Comparison of ENCODE assay signal across 1 cellular context in the genomic region with DNA sequence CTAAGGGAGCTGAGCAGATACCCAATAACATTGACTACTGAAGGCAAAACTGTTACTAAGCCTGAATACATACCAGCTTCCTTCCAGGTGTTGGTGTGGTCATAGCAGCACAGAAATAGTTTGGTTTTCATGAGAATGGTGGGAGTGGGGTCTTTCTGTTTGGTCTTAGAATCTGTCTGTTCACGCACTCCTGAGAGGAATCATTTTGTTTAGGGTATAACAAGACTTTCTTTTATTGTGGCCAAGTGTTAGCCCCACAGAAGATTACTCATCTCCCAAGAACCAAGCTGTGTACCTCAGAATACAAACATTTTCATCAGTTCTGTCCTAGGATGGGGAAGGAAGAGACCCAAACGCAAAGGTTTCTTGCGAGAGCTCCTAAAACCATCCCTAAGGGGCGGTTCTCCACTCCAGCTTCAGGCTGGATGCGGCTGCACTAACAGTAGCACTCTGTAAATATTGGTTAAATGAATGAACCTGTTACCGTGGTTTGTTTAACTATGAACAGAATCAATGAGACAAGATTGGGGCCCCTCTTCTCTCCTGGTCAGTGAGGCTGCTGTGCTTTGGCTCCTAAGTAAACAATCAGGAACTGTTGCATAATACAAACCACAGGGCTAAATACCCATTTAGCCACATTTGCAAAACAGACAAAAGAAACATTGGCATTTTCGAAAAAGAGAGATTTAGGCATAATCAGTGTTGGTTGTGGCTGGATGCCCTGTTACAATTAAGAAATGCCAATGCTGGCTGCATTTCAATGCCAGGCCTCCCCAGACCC.
A peak's percentile ranks its signal among the peaks of the same experiment; 100 is the strongest.
TF ChIP-seq lines count a peak whose summit lies in the region.

No MANE protein-coding gene starts in this region.

TF ChIP-seq in HepG2, 621 proteins besides CTCF, POLR2A, EP300 and RAD21 (continued from another document and continues in another):
- TF ChIP-seq MIXL1 (CRISPR knock-in tag; IDR thresholded peaks at IDR 0.05) (peak; percentile 99), ISL2 (CRISPR knock-in tag; IDR thresholded peaks at IDR 0.05) (peak; percentile 98), CHD4 (IDR thresholded peaks at IDR 0.05; ENCODE audit: borderline replicate concordance, low read length) (no peak), ZNF577 (CRISPR knock-in tag; IDR thresholded peaks at IDR 0.05; ENCODE audit: borderline replicate concordance, low read depth) (no peak), ETV5 (CRISPR knock-in tag; IDR thresholded peaks at IDR 0.05; ENCODE audit: borderline replicate concordance) (peak; percentile 63; the same call in 1 of the 2 replicates), ZMYM2 (CRISPR knock-in tag; IDR thresholded peaks at IDR 0.05) (peak; percentile 55; the same call in 1 of the 2 replicates), MBNL3 (CRISPR knock-in tag; conservative IDR thresholded peaks at IDR 0.05) (no peak), ZFP90 (CRISPR knock-in tag; IDR thresholded peaks at IDR 0.05; ENCODE audit: borderline replicate concordance) (no peak), ZMYM4 (CRISPR knock-in tag; IDR thresholded peaks at IDR 0.05) (peak; percentile 96), ZNF75D (CRISPR knock-in tag; IDR thresholded peaks at IDR 0.05; ENCODE audit: borderline replicate concordance) (no peak), AFF4 (CRISPR knock-in tag; IDR thresholded peaks at IDR 0.05) (no peak), GABPB1 (CRISPR knock-in tag; IDR thresholded peaks at IDR 0.05) (no peak; the same call in 1 of the 2 replicates), ZNF382 (CRISPR knock-in tag; IDR thresholded peaks at IDR 0.05; ENCODE audit: borderline replicate concordance) (no peak), DRAP1 (CRISPR knock-in tag; IDR thresholded peaks at IDR 0.05) (peak; percentile 75; the same call in 1 of the 2 replicates), TCF7L2 (IDR thresholded peaks at IDR 0.05; ENCODE audit: low read depth, low read length) (no peak), ZSCAN12 (CRISPR knock-in tag; IDR thresholded peaks at IDR 0.05) (no peak), ZFP36L2 (CRISPR knock-in tag; IDR thresholded peaks at IDR 0.05) (no peak), KDM4B (CRISPR knock-in tag; IDR thresholded peaks at IDR 0.05) (0 out of 2 replicates have a peak, but pooled peaks have one; percentile 76), ZNF605 (CRISPR knock-in tag; IDR thresholded peaks at IDR 0.05) (peak; percentile 78; the same call in 1 of the 2 replicates), ZNF703 (CRISPR knock-in tag; IDR thresholded peaks at IDR 0.05; ENCODE audit: borderline replicate concordance) (peak; percentile 96), GTF2F1 (IDR thresholded peaks at IDR 0.05; ENCODE audit: low read length) (no peak), ZGPAT (CRISPR knock-in tag; IDR thresholded peaks at IDR 0.05) (peak; percentile 100), NCOR1 (IDR thresholded peaks at IDR 0.05; ENCODE audit: borderline replicate concordance, low read length) (peak; percentile 74; the same call in 1 of the 2 replicates), ZFP82 (CRISPR knock-in tag; IDR thresholded peaks at IDR 0.05; ENCODE audit: borderline replicate concordance) (no peak), LBX2 (CRISPR knock-in tag; IDR thresholded peaks at IDR 0.05; ENCODE audit: borderline replicate concordance) (no peak), RARG (CRISPR knock-in tag; IDR thresholded peaks at IDR 0.05; ENCODE audit: low read depth) (no peak), ZNF260 (CRISPR knock-in tag; IDR thresholded peaks at IDR 0.05; ENCODE audit: borderline replicate concordance, low read depth) (no peak), ZNF670 (CRISPR knock-in tag; IDR thresholded peaks at IDR 0.05; ENCODE audit: borderline replicate concordance) (peak; percentile 91; the same call in 1 of the 2 replicates), GRHL1 (CRISPR knock-in tag; conservative IDR thresholded peaks at IDR 0.05) (no peak), FLYWCH1 (CRISPR knock-in tag; IDR thresholded peaks at IDR 0.05) (no peak), MTF1 (CRISPR knock-in tag; IDR thresholded peaks at IDR 0.05) (no peak), ZFP1 (CRISPR knock-in tag; IDR thresholded peaks at IDR 0.05) (peak; percentile 96), PHB2 (IDR thresholded peaks at IDR 0.05; ENCODE audit: partially characterized antibody) (no peak), NCOA2 (CRISPR knock-in tag; IDR thresholded peaks at IDR 0.05) (peak; percentile 95), ZNF446 (CRISPR knock-in tag; IDR thresholded peaks at IDR 0.05) (no peak), CEBPB (IDR thresholded peaks at IDR 0.05; ENCODE audit: borderline replicate concordance, low read depth, low read length) (peak; percentile 98)
- TF ChIP-seq, protein P1, sequence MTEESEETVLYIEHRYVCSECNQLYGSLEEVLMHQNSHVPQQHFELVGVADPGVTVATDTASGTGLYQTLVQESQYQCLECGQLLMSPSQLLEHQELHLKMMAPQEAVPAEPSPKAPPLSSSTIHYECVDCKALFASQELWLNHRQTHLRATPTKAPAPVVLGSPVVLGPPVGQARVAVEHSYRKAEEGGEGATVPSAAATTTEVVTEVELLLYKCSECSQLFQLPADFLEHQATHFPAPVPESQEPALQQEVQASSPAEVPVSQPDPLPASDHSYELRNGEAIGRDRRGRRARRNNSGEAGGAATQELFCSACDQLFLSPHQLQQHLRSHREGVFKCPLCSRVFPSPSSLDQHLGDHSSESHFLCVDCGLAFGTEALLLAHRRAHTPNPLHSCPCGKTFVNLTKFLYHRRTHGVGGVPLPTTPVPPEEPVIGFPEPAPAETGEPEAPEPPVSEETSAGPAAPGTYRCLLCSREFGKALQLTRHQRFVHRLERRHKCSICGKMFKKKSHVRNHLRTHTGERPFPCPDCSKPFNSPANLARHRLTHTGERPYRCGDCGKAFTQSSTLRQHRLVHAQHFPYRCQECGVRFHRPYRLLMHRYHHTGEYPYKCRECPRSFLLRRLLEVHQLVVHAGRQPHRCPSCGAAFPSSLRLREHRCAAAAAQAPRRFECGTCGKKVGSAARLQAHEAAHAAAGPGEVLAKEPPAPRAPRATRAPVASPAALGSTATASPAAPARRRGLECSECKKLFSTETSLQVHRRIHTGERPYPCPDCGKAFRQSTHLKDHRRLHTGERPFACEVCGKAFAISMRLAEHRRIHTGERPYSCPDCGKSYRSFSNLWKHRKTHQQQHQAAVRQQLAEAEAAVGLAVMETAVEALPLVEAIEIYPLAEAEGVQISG (CRISPR knock-in tag; IDR thresholded peaks at IDR 0.05) = peak; percentile 81
- TF ChIP-seq, protein P2, sequence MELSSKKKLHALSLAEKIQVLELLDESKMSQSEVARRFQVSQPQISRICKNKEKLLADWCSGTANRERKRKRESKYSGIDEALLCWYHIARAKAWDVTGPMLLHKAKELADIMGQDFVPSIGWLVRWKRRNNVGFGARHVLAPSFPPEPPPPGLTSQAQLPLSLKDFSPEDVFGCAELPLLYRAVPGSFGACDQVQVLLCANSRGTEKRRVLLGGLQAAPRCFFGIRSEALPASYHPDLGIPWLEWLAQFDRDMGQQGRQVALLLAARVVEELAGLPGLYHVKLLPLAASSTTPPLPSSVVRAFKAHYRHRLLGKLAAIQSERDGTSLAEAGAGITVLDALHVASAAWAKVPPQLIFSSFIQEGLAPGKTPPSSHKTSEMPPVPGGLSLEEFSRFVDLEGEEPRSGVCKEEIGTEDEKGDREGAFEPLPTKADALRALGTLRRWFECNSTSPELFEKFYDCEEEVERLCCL (CRISPR knock-in tag; IDR thresholded peaks at IDR 0.05; ENCODE audit: borderline replicate concordance) = peak; percentile 88; the same call in 1 of the 2 replicates
- TF ChIP-seq, protein P3, sequence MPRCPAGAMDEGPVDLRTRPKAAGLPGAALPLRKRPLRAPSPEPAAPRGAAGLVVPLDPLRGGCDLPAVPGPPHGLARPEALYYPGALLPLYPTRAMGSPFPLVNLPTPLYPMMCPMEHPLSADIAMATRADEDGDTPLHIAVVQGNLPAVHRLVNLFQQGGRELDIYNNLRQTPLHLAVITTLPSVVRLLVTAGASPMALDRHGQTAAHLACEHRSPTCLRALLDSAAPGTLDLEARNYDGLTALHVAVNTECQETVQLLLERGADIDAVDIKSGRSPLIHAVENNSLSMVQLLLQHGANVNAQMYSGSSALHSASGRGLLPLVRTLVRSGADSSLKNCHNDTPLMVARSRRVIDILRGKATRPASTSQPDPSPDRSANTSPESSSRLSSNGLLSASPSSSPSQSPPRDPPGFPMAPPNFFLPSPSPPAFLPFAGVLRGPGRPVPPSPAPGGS (CRISPR knock-in tag; IDR thresholded peaks at IDR 0.05) = 0 out of 2 replicates have a peak, but pooled peaks have one; percentile 51
- TF ChIP-seq, protein P4, sequence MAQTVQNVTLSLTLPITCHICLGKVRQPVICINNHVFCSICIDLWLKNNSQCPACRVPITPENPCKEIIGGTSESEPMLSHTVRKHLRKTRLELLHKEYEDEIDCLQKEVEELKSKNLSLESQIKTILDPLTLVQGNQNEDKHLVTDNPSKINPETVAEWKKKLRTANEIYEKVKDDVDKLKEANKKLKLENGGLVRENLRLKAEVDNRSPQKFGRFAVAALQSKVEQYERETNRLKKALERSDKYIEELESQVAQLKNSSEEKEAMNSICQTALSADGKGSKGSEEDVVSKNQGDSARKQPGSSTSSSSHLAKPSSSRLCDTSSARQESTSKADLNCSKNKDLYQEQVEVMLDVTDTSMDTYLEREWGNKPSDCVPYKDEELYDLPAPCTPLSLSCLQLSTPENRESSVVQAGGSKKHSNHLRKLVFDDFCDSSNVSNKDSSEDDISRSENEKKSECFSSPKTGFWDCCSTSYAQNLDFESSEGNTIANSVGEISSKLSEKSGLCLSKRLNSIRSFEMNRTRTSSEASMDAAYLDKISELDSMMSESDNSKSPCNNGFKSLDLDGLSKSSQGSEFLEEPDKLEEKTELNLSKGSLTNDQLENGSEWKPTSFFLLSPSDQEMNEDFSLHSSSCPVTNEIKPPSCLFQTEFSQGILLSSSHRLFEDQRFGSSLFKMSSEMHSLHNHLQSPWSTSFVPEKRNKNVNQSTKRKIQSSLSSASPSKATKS (CRISPR knock-in tag; IDR thresholded peaks at IDR 0.05) = peak; percentile 91; the same call in 1 of the 2 replicates
